ENCODE assay signal across 1 cellular context in the genomic region with DNA sequence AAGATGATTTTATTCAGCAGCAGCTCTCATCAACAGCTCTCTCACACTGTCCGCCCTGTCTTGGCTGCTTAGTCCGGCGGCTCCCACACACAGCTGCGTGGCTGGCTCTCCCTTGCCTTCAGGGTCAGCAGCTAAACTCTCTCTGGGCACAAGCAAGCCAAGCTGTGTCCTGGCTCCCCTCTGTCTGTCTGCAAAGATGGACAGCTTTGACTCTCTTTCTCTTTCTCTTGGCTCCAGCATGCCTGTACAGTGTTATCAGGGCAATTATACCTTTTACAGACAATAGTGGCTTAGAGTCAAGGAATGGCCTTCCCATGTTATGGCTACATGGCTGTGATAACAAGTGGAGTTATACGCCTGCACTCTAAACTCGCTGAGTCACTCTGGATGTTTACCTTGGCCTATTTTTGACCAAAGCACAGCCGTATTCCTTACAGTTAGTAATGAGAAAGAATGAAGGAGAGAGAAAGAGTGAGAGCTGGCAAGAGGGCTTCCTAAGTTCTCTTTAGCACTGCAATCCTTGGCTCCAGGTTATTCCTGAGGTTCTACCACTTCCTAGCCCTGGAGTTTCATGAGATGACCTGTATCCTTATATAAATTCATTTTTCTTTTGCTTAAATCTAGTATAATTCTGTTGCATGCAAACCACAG.
TF ChIP-seq lines count a peak whose summit lies in the region.

No MANE protein-coding gene starts in this region.

TF ChIP-seq in K562, 482 proteins besides CTCF, POLR2A, EP300 and RAD21 (continued from another document and continues in another):
- TF ChIP-seq, protein P1, sequence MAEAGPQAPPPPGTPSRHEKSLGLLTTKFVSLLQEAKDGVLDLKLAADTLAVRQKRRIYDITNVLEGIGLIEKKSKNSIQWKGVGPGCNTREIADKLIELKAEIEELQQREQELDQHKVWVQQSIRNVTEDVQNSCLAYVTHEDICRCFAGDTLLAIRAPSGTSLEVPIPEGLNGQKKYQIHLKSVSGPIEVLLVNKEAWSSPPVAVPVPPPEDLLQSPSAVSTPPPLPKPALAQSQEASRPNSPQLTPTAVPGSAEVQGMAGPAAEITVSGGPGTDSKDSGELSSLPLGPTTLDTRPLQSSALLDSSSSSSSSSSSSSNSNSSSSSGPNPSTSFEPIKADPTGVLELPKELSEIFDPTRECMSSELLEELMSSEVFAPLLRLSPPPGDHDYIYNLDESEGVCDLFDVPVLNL (CRISPR knock-in tag; IDR thresholded peaks at IDR 0.05; ENCODE audit: low read depth) = no peak
- TF ChIP-seq KLF13 (tag; IDR thresholded peaks at IDR 0.05; ENCODE audit: borderline replicate concordance, low read depth) = peak; percentile 62; the same call in 1 of the 2 replicates
- peak; percentile 20; the same call in 1 of the 2 replicates for TF ChIP-seq ESRRA (IDR thresholded peaks at IDR 0.05; ENCODE audit: borderline replicate concordance, low read depth)
- no peak for TF ChIP-seq ZNF140 (CRISPR knock-in tag; IDR thresholded peaks at IDR 0.05)
- no peak for TF ChIP-seq ZC3H11A (IDR thresholded peaks at IDR 0.05; ENCODE audit: low read depth, low read length)
- no peak for TF ChIP-seq SNAPC5 (CRISPR knock-in tag; IDR thresholded peaks at IDR 0.05)
- no peak for TF ChIP-seq ZFP1 (CRISPR knock-in tag; IDR thresholded peaks at IDR 0.05)
- no peak for TF ChIP-seq ZBTB5 (IDR thresholded peaks at IDR 0.05)
- no peak for TF ChIP-seq CBFB (CRISPR knock-in tag; IDR thresholded peaks at IDR 0.05)
- TF ChIP-seq HSF4 (CRISPR knock-in tag; IDR thresholded peaks at IDR 0.05; ENCODE audit: borderline replicate concordance) = no peak
- TF ChIP-seq, protein P2, sequence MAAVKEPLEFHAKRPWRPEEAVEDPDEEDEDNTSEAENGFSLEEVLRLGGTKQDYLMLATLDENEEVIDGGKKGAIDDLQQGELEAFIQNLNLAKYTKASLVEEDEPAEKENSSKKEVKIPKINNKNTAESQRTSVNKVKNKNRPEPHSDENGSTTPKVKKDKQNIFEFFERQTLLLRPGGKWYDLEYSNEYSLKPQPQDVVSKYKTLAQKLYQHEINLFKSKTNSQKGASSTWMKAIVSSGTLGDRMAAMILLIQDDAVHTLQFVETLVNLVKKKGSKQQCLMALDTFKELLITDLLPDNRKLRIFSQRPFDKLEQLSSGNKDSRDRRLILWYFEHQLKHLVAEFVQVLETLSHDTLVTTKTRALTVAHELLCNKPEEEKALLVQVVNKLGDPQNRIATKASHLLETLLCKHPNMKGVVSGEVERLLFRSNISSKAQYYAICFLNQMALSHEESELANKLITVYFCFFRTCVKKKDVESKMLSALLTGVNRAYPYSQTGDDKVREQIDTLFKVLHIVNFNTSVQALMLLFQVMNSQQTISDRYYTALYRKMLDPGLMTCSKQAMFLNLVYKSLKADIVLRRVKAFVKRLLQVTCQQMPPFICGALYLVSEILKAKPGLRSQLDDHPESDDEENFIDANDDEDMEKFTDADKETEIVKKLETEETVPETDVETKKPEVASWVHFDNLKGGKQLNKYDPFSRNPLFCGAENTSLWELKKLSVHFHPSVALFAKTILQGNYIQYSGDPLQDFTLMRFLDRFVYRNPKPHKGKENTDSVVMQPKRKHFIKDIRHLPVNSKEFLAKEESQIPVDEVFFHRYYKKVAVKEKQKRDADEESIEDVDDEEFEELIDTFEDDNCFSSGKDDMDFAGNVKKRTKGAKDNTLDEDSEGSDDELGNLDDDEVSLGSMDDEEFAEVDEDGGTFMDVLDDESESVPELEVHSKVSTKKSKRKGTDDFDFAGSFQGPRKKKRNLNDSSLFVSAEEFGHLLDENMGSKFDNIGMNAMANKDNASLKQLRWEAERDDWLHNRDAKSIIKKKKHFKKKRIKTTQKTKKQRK (IDR thresholded peaks at IDR 0.05; ENCODE audit: borderline replicate concordance, low read depth, low read length) = no peak
- TF ChIP-seq KAT8 (IDR thresholded peaks at IDR 0.05; ENCODE audit: low read depth) = no peak
- TF ChIP-seq IRF9 (tag; IDR thresholded peaks at IDR 0.05) = no peak
- TF ChIP-seq NFATC3 (IDR thresholded peaks at IDR 0.05) = peak; percentile 84; the same call in 1 of the 2 replicates
- TF ChIP-seq, protein P3, sequence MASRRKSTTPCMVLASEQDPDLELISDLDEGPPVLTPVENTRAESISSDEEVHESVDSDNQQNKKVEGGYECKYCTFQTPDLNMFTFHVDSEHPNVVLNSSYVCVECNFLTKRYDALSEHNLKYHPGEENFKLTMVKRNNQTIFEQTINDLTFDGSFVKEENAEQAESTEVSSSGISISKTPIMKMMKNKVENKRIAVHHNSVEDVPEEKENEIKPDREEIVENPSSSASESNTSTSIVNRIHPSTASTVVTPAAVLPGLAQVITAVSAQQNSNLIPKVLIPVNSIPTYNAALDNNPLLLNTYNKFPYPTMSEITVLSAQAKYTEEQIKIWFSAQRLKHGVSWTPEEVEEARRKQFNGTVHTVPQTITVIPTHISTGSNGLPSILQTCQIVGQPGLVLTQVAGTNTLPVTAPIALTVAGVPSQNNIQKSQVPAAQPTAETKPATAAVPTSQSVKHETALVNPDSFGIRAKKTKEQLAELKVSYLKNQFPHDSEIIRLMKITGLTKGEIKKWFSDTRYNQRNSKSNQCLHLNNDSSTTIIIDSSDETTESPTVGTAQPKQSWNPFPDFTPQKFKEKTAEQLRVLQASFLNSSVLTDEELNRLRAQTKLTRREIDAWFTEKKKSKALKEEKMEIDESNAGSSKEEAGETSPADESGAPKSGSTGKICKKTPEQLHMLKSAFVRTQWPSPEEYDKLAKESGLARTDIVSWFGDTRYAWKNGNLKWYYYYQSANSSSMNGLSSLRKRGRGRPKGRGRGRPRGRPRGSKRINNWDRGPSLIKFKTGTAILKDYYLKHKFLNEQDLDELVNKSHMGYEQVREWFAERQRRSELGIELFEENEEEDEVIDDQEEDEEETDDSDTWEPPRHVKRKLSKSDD (conservative IDR thresholded peaks at IDR 0.05; ENCODE audit: low read length) = no peak
- no peak for TF ChIP-seq MIER1 (IDR thresholded peaks at IDR 0.05; ENCODE audit: low read depth)
- TF ChIP-seq, protein P4, sequence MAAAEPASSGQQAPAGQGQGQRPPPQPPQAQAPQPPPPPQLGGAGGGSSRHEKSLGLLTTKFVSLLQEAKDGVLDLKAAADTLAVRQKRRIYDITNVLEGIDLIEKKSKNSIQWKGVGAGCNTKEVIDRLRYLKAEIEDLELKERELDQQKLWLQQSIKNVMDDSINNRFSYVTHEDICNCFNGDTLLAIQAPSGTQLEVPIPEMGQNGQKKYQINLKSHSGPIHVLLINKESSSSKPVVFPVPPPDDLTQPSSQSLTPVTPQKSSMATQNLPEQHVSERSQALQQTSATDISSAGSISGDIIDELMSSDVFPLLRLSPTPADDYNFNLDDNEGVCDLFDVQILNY (CRISPR knock-in tag; IDR thresholded peaks at IDR 0.05) = no peak
- TF ChIP-seq PBX2 (CRISPR knock-in tag; IDR thresholded peaks at IDR 0.05; ENCODE audit: low read depth) = no peak
- TF ChIP-seq PBX2 (tag; conservative IDR thresholded peaks at IDR 0.05; ENCODE audit: low read depth) = peak; percentile 49
- peak; percentile 57; the same call in 1 of the 2 replicates for TF ChIP-seq JUN (IDR thresholded peaks at IDR 0.05; ENCODE audit: borderline replicate concordance, low read depth, low read length)
- no peak for TF ChIP-seq JUN (CRISPR knock-in tag; IDR thresholded peaks at IDR 0.05; ENCODE audit: borderline replicate concordance)
- TF ChIP-seq HMG20B (CRISPR knock-in tag; IDR thresholded peaks at IDR 0.05) = no peak
- TF ChIP-seq RUNX1 (IDR thresholded peaks at IDR 0.05; ENCODE audit: low read depth) = no peak
- TF ChIP-seq SMAD2 (IDR thresholded peaks at IDR 0.05; ENCODE audit: low read depth, low read length) = no peak
- TF ChIP-seq HCFC1 (IDR thresholded peaks at IDR 0.05; ENCODE audit: low read depth, low read length) = no peak
- no peak for TF ChIP-seq TBP (optimal IDR thresholded peaks at IDR 0.05; ENCODE audit: low read depth, low read length)
- no peak for TF ChIP-seq PCBP2 (IDR thresholded peaks at IDR 0.05; ENCODE audit: low read depth, low read length, poor library complexity, severe bottlenecking)
- no peak for TF ChIP-seq NFIX (CRISPR knock-in tag; IDR thresholded peaks at IDR 0.05; ENCODE audit: low read depth)
- peak; percentile 98 for TF ChIP-seq HDAC3 (IDR thresholded peaks at IDR 0.05; ENCODE audit: borderline replicate concordance, partially characterized antibody)
- TF ChIP-seq ASH1L (IDR thresholded peaks at IDR 0.05; ENCODE audit: borderline replicate concordance, low read depth, partially characterized antibody) = no peak
- TF ChIP-seq KAT2B (IDR thresholded peaks at IDR 0.05; ENCODE audit: low read depth, low read length) = no peak
- TF ChIP-seq RAD51 (IDR thresholded peaks at IDR 0.05; ENCODE audit: borderline replicate concordance, low read depth) = peak; percentile 50; the same call in 1 of the 2 replicates
- TF ChIP-seq JUND (IDR thresholded peaks at IDR 0.05; ENCODE audit: borderline replicate concordance, low read depth, low read length) = peak; percentile 88
- TF ChIP-seq JUND (tag; IDR thresholded peaks at IDR 0.05; ENCODE audit: borderline replicate concordance, low read depth, low read length) = peak; percentile 82; the same call in 2 of the 3 replicates
- no peak for TF ChIP-seq UBTF (IDR thresholded peaks at IDR 0.05; ENCODE audit: borderline replicate concordance in 1 of 2, low read depth in 2 of 2, low read length in 2 of 2)
- no peak for TF ChIP-seq HNRNPUL1 (IDR thresholded peaks at IDR 0.05; ENCODE audit: low read length)
- TF ChIP-seq, protein P5, sequence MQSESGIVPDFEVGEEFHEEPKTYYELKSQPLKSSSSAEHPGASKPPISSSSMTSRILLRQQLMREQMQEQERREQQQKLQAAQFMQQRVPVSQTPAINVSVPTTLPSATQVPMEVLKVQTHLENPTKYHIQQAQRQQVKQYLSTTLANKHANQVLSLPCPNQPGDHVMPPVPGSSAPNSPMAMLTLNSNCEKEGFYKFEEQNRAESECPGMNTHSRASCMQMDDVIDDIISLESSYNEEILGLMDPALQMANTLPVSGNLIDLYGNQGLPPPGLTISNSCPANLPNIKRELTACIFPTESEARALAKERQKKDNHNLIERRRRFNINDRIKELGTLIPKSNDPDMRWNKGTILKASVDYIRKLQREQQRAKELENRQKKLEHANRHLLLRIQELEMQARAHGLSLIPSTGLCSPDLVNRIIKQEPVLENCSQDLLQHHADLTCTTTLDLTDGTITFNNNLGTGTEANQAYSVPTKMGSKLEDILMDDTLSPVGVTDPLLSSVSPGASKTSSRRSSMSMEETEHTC (IDR thresholded peaks at IDR 0.05) = no peak
